In the genomic region with DNA sequence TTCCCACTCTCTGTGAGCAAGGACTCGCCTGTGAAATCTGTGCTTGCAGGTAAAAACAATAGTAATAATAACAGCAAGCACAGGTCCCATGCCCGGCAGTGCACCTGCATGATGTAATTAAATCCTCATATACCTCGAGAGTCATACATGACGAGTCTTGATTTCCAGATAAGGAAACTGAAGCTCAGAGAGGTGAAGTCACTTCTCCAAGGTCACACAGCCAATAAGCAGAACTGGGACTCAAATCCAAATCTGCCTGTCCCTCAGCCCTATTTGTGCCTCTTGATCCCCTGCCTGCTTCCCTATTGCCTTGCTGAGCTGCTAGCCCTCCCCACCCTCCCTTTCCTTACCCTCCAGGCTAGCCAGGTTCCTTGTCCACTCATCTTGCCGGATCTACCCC, we compare ENCODE assay signal across 17 cellular contexts. TPM values are rescaled to one million over a fixed set of nuclear protein-coding genes. Genes with fewer than 3 reads are reported as not detected.
DNase-seq lines count a peak whose midpoint lies in the region; ATAC-seq and TF ChIP-seq lines count a peak whose summit lies in the region.
"Had no signal": no experiment of that assay in that cellular context is flagged by ENCODE, and none has a peak within 500 bp of the region (broad histone marks: within the 10 kb centered on the region; RNA-seq: fewer than 3 reads in every experiment).

No MANE protein-coding gene starts in this region.

- no peaks in the 10 kb centered on the region for H3K9me3 ChIP-seq in CD4-positive, alpha-beta memory T cell (ENCODE audit: control insufficient read depth in 1 of 2, low read length in 2 of 2)
- H3K9me3 ChIP-seq: HAP-1 had no signal

- TF ChIP-seq CTCF in activated B cell treated with CpG ODN at 0.5 μM for 24 hours (IDR thresholded peaks at IDR 0.05): no peak

- DNase-seq in activated CD4-positive, alpha-beta T cell treated with anti-CD3 and anti-CD28 coated beads for 36 hours: no peak
- no peak for DNase-seq in activated CD4-positive, alpha-beta T cell treated with anti-CD3 and anti-CD28 coated beads, Interleukin-2, amount 50 U/mL, for 4 hours
- no peak for DNase-seq in CD4-positive, alpha-beta memory T cell
- no peak for DNase-seq in activated B cell treated with CpG ODN at 0.5 μM for 24 hours
- no peak for DNase-seq in naive thymus-derived CD8-positive, alpha-beta T cell
- no peak for DNase-seq in HPDE6-E6E7 (ENCODE audit: extremely low spot score)
- DNase-seq in AG20443 (ENCODE audit: low spot score): no peak
- no peak for DNase-seq in DMS 273 treated with DMSO at 0.1 percent for 48 hours (lab: John Stamatoyannopoulos, UW)
- DNase-seq: DMS79 treated with DMSO at 0.1 percent for 48 hours; NCI-H1436 treated with DMSO at 0.1 percent for 48 hours; NCI-H345; NCI-H69; NK-92 treated with Interleukin-12 subunit alpha and Interleukin-12 subunit beta, amount 100 ng/mL, for 24 hours; PC-9 had no signal

- no peaks in the 10 kb centered on the region for H3K27me3 Mint-ChIP-seq in activated CD4-positive, alpha-beta T cell treated with anti-CD3 and anti-CD28 coated beads for 36 hours
- no peaks in the 10 kb centered on the region for H3K27me3 Mint-ChIP-seq in CD4-positive, alpha-beta memory T cell
- no peaks in the 10 kb centered on the region for H3K27me3 Mint-ChIP-seq in activated B cell treated with CpG ODN at 0.5 μM for 24 hours
- no peaks in the 10 kb centered on the region for H3K27me3 Mint-ChIP-seq in naive thymus-derived CD8-positive, alpha-beta T cell

- peak overlapping the region; percentile 47 for H3K27ac Mint-ChIP-seq in activated CD4-positive, alpha-beta T cell treated with anti-CD3 and anti-CD28 coated beads for 36 hours
- peak overlapping the region in 5 of 7 donors; percentile 65 to 90 (median 80) for H3K27ac Mint-ChIP-seq in CD4-positive, alpha-beta memory T cell
- H3K27ac Mint-ChIP-seq in activated B cell treated with CpG ODN at 0.5 μM for 24 hours: peak overlapping the region; percentile 51
- H3K27ac Mint-ChIP-seq in naive thymus-derived CD8-positive, alpha-beta T cell: peak overlapping the region in 7 of 10 donors; percentile 19 to 92 (median 77)

- H3K36me3 ChIP-seq in CD4-positive, alpha-beta memory T cell (ENCODE audit: insufficient read depth, low read length): peaks cover 88% of the 10 kb centered on the region
- H3K36me3 ChIP-seq: HAP-1 had no signal

- H3K4me3 Mint-ChIP-seq in activated CD4-positive, alpha-beta T cell treated with anti-CD3 and anti-CD28 coated beads for 36 hours: no peak overlapping the region
- no peak overlapping the region for H3K4me3 Mint-ChIP-seq in CD4-positive, alpha-beta memory T cell
- H3K4me3 Mint-ChIP-seq in activated B cell treated with CpG ODN at 0.5 μM for 24 hours: no peak overlapping the region
- H3K4me3 Mint-ChIP-seq in naive thymus-derived CD8-positive, alpha-beta T cell: no peak overlapping the region

- H3K27ac ChIP-seq in CD4-positive, alpha-beta memory T cell (ENCODE audit: low read depth, low read length): no peak overlapping the region
- H3K27ac ChIP-seq: 22Rv1, C4-2B, PC-9 had no signal

- CTCF ChIA-PET in activated CD4-positive, alpha-beta T cell treated with anti-CD3 and anti-CD28 coated beads for 36 hours (lab: Charles Lee): interaction anchor here (0.5 to 3.2 kb wide), 3 partner anchors 89 to 906 kb away, joined by 3 to 14 read pairs (median 3); no protein-coding TSS in a partner anchor
- CTCF ChIA-PET in CD4-positive, alpha-beta memory T cell (lab: Charles Lee; ENCODE audit: partially characterized antibody): interaction anchor here (1.1 to 1.6 kb wide), 2 partner anchors 12 to 92 kb away, joined by 3 read pairs; no protein-coding TSS in a partner anchor
- CTCF ChIA-PET in activated B cell treated with CpG ODN at 0.5 μM for 24 hours (lab: Charles Lee): interaction anchor here (0.5 to 1.3 kb wide), 2 partner anchors 90 to 214 kb away, joined by 3 to 4 read pairs; no protein-coding TSS in a partner anchor

- no peaks in the 10 kb centered on the region for H3K4me1 ChIP-seq in CD4-positive, alpha-beta memory T cell (ENCODE audit: insufficient read depth, low read length)
- H3K4me1 ChIP-seq: HAP-1 had no signal

- no peak overlapping the region for H3K4me3 ChIP-seq in CD4-positive, alpha-beta memory T cell (ENCODE audit: low read length in 2 of 2)
- H3K4me3 ChIP-seq: HAP-1, PC-9 had no signal

- H3K27me3 ChIP-seq in CD4-positive, alpha-beta memory T cell (ENCODE audit: insufficient read depth, low read length): no peaks in the 10 kb centered on the region

- no peak for ATAC-seq in activated CD4-positive, alpha-beta T cell treated with anti-CD3 and anti-CD28 coated beads for 36 hours
- no peak for ATAC-seq in activated B cell treated with CpG ODN at 0.5 μM for 24 hours (ENCODE audit: low read depth)
- no peak for ATAC-seq in naive thymus-derived CD8-positive, alpha-beta T cell

- H3K4me1 Mint-ChIP-seq in activated CD4-positive, alpha-beta T cell treated with anti-CD3 and anti-CD28 coated beads for 36 hours: peaks cover 16% of the 10 kb centered on the region
- H3K4me1 Mint-ChIP-seq in CD4-positive, alpha-beta memory T cell: peaks cover 2 to 19% (median 11%) of the 10 kb centered on the region in 4 donors
- peaks cover 27% of the 10 kb centered on the region for H3K4me1 Mint-ChIP-seq in activated B cell treated with CpG ODN at 0.5 μM for 24 hours
- peaks cover 9 to 37% (median 21%) of the 10 kb centered on the region in 4 donors for H3K4me1 Mint-ChIP-seq in naive thymus-derived CD8-positive, alpha-beta T cell

- intact Hi-C loops in activated CD4-positive, alpha-beta T cell treated with anti-CD3 and anti-CD28 coated beads for 36 hours (cut with DNase I, micrococcal nuclease): no loop called here
- intact Hi-C loops in CD4-positive, alpha-beta memory T cell (cut with micrococcal nuclease): no loop called here
- intact Hi-C loops in activated B cell treated with CpG ODN at 0.5 μM for 24 hours (cut with micrococcal nuclease): no loop called here

- peaks cover 49% of the 10 kb centered on the region for H3K36me3 Mint-ChIP-seq in activated CD4-positive, alpha-beta T cell treated with anti-CD3 and anti-CD28 coated beads for 36 hours (ENCODE audit: low read depth)
- H3K36me3 Mint-ChIP-seq in CD4-positive, alpha-beta memory T cell: peaks cover 43 to 76% of the 10 kb centered on the region in 2 donors
- H3K36me3 Mint-ChIP-seq in activated B cell treated with CpG ODN at 0.5 μM for 24 hours (ENCODE audit: low read depth): peaks cover 81% of the 10 kb centered on the region
- peaks cover 0 to 90% (median 13%) of the 10 kb centered on the region in 3 donors for H3K36me3 Mint-ChIP-seq in naive thymus-derived CD8-positive, alpha-beta T cell

- no peaks in the 10 kb centered on the region for H3K9me3 Mint-ChIP-seq in activated CD4-positive, alpha-beta T cell treated with anti-CD3 and anti-CD28 coated beads for 36 hours (ENCODE audit: low read depth)
- H3K9me3 Mint-ChIP-seq in CD4-positive, alpha-beta memory T cell: peaks cover 0 to 4% (median 0%) of the 10 kb centered on the region in 8 donors
- no peaks in the 10 kb centered on the region for H3K9me3 Mint-ChIP-seq in activated B cell treated with CpG ODN at 0.5 μM for 24 hours
- no peaks in the 10 kb centered on the region for H3K9me3 Mint-ChIP-seq in naive thymus-derived CD8-positive, alpha-beta T cell

- POLR2A ChIA-PET in activated CD4-positive, alpha-beta T cell treated with anti-CD3 and anti-CD28 coated beads for 36 hours (lab: Charles Lee): no interaction called here
- POLR2A ChIA-PET in CD4-positive, alpha-beta memory T cell (lab: Charles Lee; ENCODE audit: partially characterized antibody): interaction anchor here (4.0 kb wide), 1 partner anchor 12 kb away, joined by 21 read pairs; no protein-coding TSS in a partner anchor
- POLR2A ChIA-PET in activated B cell treated with CpG ODN at 0.5 μM for 24 hours (lab: Charles Lee): interaction anchor here (0.6 kb wide), 2 partner anchors 42 to 110 kb away, joined by 3 to 6 read pairs; no protein-coding TSS in a partner anchor
- POLR2A ChIA-PET in naive thymus-derived CD8-positive, alpha-beta T cell (lab: Charles Lee): no interaction called here

RNA-seq across cellular contexts. Expression of a gene that starts 38.0 kb away (rescaled TPM):
- total RNA-seq in activated CD4-positive, alpha-beta T cell treated with anti-CD3 and anti-CD28 coated beads for 36 hours: 1 to 10 TPM; 4.9 to 7.3 TPM
- total RNA-seq in CD4-positive, alpha-beta memory T cell: 1 to 10 TPM; 3.8 to 4.1 TPM
- 1 to 10 TPM; 6.7 to 6.8 TPM for polyA plus RNA-seq in CD4-positive, alpha-beta memory T cell
- 7.4 and 8.3 TPM in 2 replicates for total RNA-seq in activated B cell treated with CpG ODN at 0.5 μM for 24 hours
- 10 to 100 TPM in 1 of 2 experiments, 1 to 10 TPM in 1; 9.6 to 10.3 TPM for total RNA-seq in naive thymus-derived CD8-positive, alpha-beta T cell
- 10 to 100 TPM; 26.8 to 60.4 (median 30.4) TPM for polyA plus RNA-seq in naive thymus-derived CD8-positive, alpha-beta T cell

Comparison
In these comparisons a context has a peak if more than half of its experiments do, and no peak if none do; other contexts are left out.
1. POLR2A ChIA-PET loops: an anchor here in CD4-positive, alpha-beta memory T cell (4.0 kb wide) and activated B cell treated with CpG ODN at 0.5 μM for 24 hours (0.6 kb wide); none called in activated CD4-positive, alpha-beta T cell treated with anti-CD3 and anti-CD28 coated beads for 36 hours and naive thymus-derived CD8-positive, alpha-beta T cell.